ENCODE assay signal across 1 cellular context in the genomic region with DNA sequence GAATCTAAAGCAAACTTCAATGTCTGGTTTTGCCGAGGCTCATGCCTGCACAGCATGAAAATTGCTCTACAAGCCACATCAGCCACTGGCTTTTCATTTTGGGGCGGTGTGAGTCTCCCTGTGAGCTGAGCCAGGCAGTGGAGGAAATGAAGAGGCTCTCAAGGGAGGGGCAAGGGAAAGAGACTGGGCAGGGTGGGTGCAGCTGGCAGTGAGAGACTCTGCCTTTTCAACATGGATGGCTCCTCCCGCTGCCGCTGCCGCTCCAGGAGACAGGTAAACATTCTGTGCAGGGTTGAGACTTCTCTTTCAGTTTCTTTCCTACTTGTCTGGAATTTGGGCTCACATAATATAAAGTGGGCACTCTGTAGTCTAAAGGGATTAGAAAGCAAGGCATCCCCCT.
TF ChIP-seq lines count a peak whose summit lies in the region.

No MANE protein-coding gene starts in this region.

TF ChIP-seq in H1, 55 proteins besides CTCF, POLR2A, EP300 and RAD21:
- TF ChIP-seq RBBP5 (IDR thresholded peaks at IDR 0.05; ENCODE audit: borderline replicate concordance, low read depth, low read length) (no peak), SP2 (IDR thresholded peaks at IDR 0.05; ENCODE audit: low read length) (no peak), EZH2 (IDR thresholded peaks at IDR 0.05; ENCODE audit: low read depth, low read length, severe bottlenecking) (no peak), SIRT6 (IDR thresholded peaks at IDR 0.05; ENCODE audit: low read length) (no peak), CEBPB (IDR thresholded peaks at IDR 0.05; ENCODE audit: low read depth, low read length) (no peak), SP1 (IDR thresholded peaks at IDR 0.05; ENCODE audit: low read depth, low read length) (no peak), TBP (IDR thresholded peaks at IDR 0.05; ENCODE audit: low read depth, low read length) (no peak), SIX5 (IDR thresholded peaks at IDR 0.05; ENCODE audit: low read depth, low read length) (no peak), HDAC6 (IDR thresholded peaks at IDR 0.05; ENCODE audit: low read depth, low read length) (no peak), RNF2 (IDR thresholded peaks at IDR 0.05; ENCODE audit: borderline replicate concordance, low read depth, low read length, missing control alignments, poor library complexity, severe bottlenecking) (no peak), BRCA1 (IDR thresholded peaks at IDR 0.05; ENCODE audit: low read depth, low read length) (no peak), GTF2F1 (IDR thresholded peaks at IDR 0.05; ENCODE audit: borderline replicate concordance, low read depth, low read length) (no peak), NRF1 (IDR thresholded peaks at IDR 0.05; ENCODE audit: low read depth, low read length) (no peak)
- TF ChIP-seq, protein P1, sequence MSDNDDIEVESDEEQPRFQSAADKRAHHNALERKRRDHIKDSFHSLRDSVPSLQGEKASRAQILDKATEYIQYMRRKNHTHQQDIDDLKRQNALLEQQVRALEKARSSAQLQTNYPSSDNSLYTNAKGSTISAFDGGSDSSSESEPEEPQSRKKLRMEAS (IDR thresholded peaks at IDR 0.05): no peak
- TF ChIP-seq, protein P2, sequence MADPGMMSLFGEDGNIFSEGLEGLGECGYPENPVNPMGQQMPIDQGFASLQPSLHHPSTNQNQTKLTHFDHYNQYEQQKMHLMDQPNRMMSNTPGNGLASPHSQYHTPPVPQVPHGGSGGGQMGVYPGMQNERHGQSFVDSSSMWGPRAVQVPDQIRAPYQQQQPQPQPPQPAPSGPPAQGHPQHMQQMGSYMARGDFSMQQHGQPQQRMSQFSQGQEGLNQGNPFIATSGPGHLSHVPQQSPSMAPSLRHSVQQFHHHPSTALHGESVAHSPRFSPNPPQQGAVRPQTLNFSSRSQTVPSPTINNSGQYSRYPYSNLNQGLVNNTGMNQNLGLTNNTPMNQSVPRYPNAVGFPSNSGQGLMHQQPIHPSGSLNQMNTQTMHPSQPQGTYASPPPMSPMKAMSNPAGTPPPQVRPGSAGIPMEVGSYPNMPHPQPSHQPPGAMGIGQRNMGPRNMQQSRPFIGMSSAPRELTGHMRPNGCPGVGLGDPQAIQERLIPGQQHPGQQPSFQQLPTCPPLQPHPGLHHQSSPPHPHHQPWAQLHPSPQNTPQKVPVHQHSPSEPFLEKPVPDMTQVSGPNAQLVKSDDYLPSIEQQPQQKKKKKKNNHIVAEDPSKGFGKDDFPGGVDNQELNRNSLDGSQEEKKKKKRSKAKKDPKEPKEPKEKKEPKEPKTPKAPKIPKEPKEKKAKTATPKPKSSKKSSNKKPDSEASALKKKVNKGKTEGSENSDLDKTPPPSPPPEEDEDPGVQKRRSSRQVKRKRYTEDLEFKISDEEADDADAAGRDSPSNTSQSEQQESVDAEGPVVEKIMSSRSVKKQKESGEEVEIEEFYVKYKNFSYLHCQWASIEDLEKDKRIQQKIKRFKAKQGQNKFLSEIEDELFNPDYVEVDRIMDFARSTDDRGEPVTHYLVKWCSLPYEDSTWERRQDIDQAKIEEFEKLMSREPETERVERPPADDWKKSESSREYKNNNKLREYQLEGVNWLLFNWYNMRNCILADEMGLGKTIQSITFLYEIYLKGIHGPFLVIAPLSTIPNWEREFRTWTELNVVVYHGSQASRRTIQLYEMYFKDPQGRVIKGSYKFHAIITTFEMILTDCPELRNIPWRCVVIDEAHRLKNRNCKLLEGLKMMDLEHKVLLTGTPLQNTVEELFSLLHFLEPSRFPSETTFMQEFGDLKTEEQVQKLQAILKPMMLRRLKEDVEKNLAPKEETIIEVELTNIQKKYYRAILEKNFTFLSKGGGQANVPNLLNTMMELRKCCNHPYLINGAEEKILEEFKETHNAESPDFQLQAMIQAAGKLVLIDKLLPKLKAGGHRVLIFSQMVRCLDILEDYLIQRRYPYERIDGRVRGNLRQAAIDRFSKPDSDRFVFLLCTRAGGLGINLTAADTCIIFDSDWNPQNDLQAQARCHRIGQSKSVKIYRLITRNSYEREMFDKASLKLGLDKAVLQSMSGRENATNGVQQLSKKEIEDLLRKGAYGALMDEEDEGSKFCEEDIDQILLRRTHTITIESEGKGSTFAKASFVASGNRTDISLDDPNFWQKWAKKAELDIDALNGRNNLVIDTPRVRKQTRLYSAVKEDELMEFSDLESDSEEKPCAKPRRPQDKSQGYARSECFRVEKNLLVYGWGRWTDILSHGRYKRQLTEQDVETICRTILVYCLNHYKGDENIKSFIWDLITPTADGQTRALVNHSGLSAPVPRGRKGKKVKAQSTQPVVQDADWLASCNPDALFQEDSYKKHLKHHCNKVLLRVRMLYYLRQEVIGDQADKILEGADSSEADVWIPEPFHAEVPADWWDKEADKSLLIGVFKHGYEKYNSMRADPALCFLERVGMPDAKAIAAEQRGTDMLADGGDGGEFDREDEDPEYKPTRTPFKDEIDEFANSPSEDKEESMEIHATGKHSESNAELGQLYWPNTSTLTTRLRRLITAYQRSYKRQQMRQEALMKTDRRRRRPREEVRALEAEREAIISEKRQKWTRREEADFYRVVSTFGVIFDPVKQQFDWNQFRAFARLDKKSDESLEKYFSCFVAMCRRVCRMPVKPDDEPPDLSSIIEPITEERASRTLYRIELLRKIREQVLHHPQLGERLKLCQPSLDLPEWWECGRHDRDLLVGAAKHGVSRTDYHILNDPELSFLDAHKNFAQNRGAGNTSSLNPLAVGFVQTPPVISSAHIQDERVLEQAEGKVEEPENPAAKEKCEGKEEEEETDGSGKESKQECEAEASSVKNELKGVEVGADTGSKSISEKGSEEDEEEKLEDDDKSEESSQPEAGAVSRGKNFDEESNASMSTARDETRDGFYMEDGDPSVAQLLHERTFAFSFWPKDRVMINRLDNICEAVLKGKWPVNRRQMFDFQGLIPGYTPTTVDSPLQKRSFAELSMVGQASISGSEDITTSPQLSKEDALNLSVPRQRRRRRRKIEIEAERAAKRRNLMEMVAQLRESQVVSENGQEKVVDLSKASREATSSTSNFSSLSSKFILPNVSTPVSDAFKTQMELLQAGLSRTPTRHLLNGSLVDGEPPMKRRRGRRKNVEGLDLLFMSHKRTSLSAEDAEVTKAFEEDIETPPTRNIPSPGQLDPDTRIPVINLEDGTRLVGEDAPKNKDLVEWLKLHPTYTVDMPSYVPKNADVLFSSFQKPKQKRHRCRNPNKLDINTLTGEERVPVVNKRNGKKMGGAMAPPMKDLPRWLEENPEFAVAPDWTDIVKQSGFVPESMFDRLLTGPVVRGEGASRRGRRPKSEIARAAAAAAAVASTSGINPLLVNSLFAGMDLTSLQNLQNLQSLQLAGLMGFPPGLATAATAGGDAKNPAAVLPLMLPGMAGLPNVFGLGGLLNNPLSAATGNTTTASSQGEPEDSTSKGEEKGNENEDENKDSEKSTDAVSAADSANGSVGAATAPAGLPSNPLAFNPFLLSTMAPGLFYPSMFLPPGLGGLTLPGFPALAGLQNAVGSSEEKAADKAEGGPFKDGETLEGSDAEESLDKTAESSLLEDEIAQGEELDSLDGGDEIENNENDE (IDR thresholded peaks at IDR 0.05; ENCODE audit: insufficient replicate concordance, low read length): no peak
